In the genomic region with DNA sequence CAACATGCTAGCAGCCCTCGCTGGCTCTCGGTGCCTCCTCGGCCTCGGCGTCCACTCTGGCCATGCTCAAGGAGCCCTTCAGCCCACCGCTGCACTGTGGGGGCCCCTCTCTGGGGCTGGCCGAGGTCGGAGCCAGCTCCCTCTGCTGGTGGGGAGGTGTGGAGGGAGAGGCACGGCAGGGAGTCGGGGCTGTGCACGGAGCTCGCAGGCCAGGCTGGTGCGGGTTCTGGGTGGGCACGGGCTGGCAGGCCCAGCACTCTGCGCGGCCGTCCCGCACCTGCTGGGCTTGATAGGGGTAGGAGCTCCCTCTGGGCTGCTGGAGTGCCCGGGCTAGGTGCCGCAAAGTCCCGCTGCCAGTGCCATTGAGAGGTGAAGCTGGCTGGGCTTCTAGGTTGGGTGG, we compare ENCODE assay signal across 21 cellular contexts.
DNase-seq lines count a peak whose midpoint lies in the region; ATAC-seq, FAIRE-seq and TF ChIP-seq lines count a peak whose summit lies in the region.
"Had no signal": no experiment of that assay in that cellular context is flagged by ENCODE, and none has a peak within 500 bp of the region (broad histone marks: within the 10 kb centered on the region; RNA-seq: fewer than 3 reads in every experiment).

No MANE protein-coding gene starts in this region.

- intact Hi-C loops in MCF 10A (cut with micrococcal nuclease) (no loop called here), breast epithelium (cut with DNase I; ENCODE audit: low total_unique reads) (no loop called here)

- H3K36me3 Mint-ChIP-seq in MCF 10A (ENCODE audit: insufficient read depth, unreplicated experiment) (no peaks in the 10 kb centered on the region), WTC11 (peaks cover 13% of the 10 kb centered on the region)
- H3K36me3 Mint-ChIP-seq: CD8-positive, alpha-beta T cell had no signal

- TF ChIP-seq EP300 in neural cell (conservative IDR thresholded peaks at IDR 0.05; ENCODE audit: poor library complexity, severe bottlenecking), result no peak

- no peak for TF ChIP-seq POLR2A in breast epithelium (IDR thresholded peaks at IDR 0.05)

- POLR2A ChIA-PET in MCF 10A (lab: Yijun Ruan, JAX) (interaction anchor here (0.7 to 1.3 kb wide), 2 partner anchors 14 to 358 kb away, joined by 3 to 4 read pairs; no protein-coding TSS in a partner anchor), WTC11 (lab: Charles Lee) (no interaction called here)

- H3K36me3 ChIP-seq in breast epithelium, result no peaks in the 10 kb centered on the region
- no peaks in the 10 kb centered on the region for H3K36me3 ChIP-seq in neural cell (ENCODE audit: insufficient read depth, low read length)
- H3K36me3 ChIP-seq in smooth muscle cell (ENCODE audit: low read depth), result no peaks in the 10 kb centered on the region

- DNase-seq in MCF 10A (ENCODE audit: unreplicated experiment), result no peak
- DNase-seq in breast epithelium (ENCODE audit: low spot score in 2 of 2), result no peak
- DNase-seq in WTC11 (ENCODE audit: low spot score), result peak; percentile 11
- no peak for DNase-seq in HTR-8/SVneo (ENCODE audit: insufficient read length, low spot score)
- no peak for DNase-seq in smooth muscle cell (lab: John Stamatoyannopoulos, UW; ENCODE audit: unreplicated experiment)
- DNase-seq in NOMO-1 (lab: John Stamatoyannopoulos, UW; ENCODE audit: unreplicated experiment in 2 of 2), result no peak
- DNase-seq: 8988T; CD8-positive, alpha-beta T cell; DMS 273 treated with DMSO at 0.1 percent for 48 hours; DMS53; DND-41; GM23248; HCEC 1CT; KBM-7 had no signal

- H3K4me1 Mint-ChIP-seq in MCF 10A (ENCODE audit: insufficient read depth, unreplicated experiment) (no peaks in the 10 kb centered on the region), WTC11 (no peaks in the 10 kb centered on the region)

- H3K9me3 ChIP-seq in breast epithelium (peaks cover 0 to 5% of the 10 kb centered on the region in 2 donors), neural cell (ENCODE audit: low read length) (no peaks in the 10 kb centered on the region), smooth muscle cell (replicated peaks; ENCODE audit: low read depth) (no peaks in the 10 kb centered on the region)

- TF ChIP-seq CTCF in MCF 10A (IDR thresholded peaks at IDR 0.05; ENCODE audit: unreplicated experiment) (peak; percentile 7), breast epithelium (IDR thresholded peaks at IDR 0.05) (no peak), WTC11 (IDR thresholded peaks at IDR 0.05) (no peak), neural cell (IDR thresholded peaks at IDR 0.05; ENCODE audit: poor library complexity, severe bottlenecking) (no peak), smooth muscle cell (IDR thresholded peaks at IDR 0.05; ENCODE audit: borderline replicate concordance, insufficient read depth, poor library complexity, severe bottlenecking) (no peak)

- H3K9me2 ChIP-seq in neural cell (ENCODE audit: insufficient read depth, low read length), result no peaks in the 10 kb centered on the region

- no peak for ATAC-seq in WTC11
- ATAC-seq: CD8-positive, alpha-beta T cell had no signal

- H3K4me3 ChIP-seq in breast epithelium (no peak overlapping the region), neural cell (ENCODE audit: low read length) (no peak overlapping the region), smooth muscle cell (no peak overlapping the region)
- H3K4me3 ChIP-seq: BLaER1, GM23248 had no signal

- no peaks in the 10 kb centered on the region for H3K4me1 ChIP-seq in breast epithelium
- no peaks in the 10 kb centered on the region for H3K4me1 ChIP-seq in smooth muscle cell (ENCODE audit: low read depth)

- H3K27me3 Mint-ChIP-seq in MCF 10A (ENCODE audit: insufficient read depth, unreplicated experiment) (no peaks in the 10 kb centered on the region), WTC11 (ENCODE audit: low read depth) (no peaks in the 10 kb centered on the region)

- H3K9ac ChIP-seq in neural cell (ENCODE audit: low read length) (peak overlapping the region; percentile 10), smooth muscle cell (ENCODE audit: low read depth) (no peak overlapping the region)
- H3K9ac ChIP-seq: BLaER1, GM23248 had no signal

- WGBS in smooth muscle cell (ENCODE audit: low lambda C conversion rate), result 95% methylated on average over 21 of the region's 21 CpGs

- no peaks in the 10 kb centered on the region for H3K27me3 ChIP-seq in breast epithelium
- H3K27me3 ChIP-seq in neural cell (ENCODE audit: insufficient read depth, low read depth, low read length), result no peaks in the 10 kb centered on the region
- H3K27me3 ChIP-seq in smooth muscle cell (ENCODE audit: low read depth), result no peaks in the 10 kb centered on the region
- H3K27me3 ChIP-seq: BLaER1 had no signal

- H3K4me2 ChIP-seq in neural cell (ENCODE audit: low read length) (no peak overlapping the region), smooth muscle cell (no peak overlapping the region)

- H2AFZ ChIP-seq in neural cell (ENCODE audit: low read depth, low read length), result no peak overlapping the region
- no peak overlapping the region for H2AFZ ChIP-seq in smooth muscle cell (ENCODE audit: low read depth)
- H2AFZ ChIP-seq: GM23248 had no signal

- H3K27ac ChIP-seq in breast epithelium, result no peak overlapping the region
- peak overlapping the region; percentile 85 for H3K27ac ChIP-seq in neural cell (ENCODE audit: low read length)
- no peak overlapping the region for H3K27ac ChIP-seq in smooth muscle cell (ENCODE audit: low read depth)
- H3K27ac ChIP-seq: GM23248, HL-60 had no signal

- H3K79me2 ChIP-seq in neural cell (replicated peaks; ENCODE audit: insufficient read depth, low read length), result no peaks in the 10 kb centered on the region
- no peaks in the 10 kb centered on the region for H3K79me2 ChIP-seq in smooth muscle cell (ENCODE audit: low read depth)

- no peak overlapping the region for H3K27ac Mint-ChIP-seq in MCF 10A (ENCODE audit: low read depth, unreplicated experiment)
- no peak overlapping the region for H3K27ac Mint-ChIP-seq in WTC11
- H3K27ac Mint-ChIP-seq: CD8-positive, alpha-beta T cell; IgD-negative memory B cell had no signal

- no peaks in the 10 kb centered on the region for H4K20me1 ChIP-seq in neural cell (ENCODE audit: insufficient read depth)
- H4K20me1 ChIP-seq in smooth muscle cell (ENCODE audit: low read depth), result no peaks in the 10 kb centered on the region
- H4K20me1 ChIP-seq: BLaER1 had no signal

- no peak for TF ChIP-seq RAD21 in neural cell (conservative IDR thresholded peaks at IDR 0.05)

- H3K4me3 Mint-ChIP-seq in MCF 10A (ENCODE audit: unreplicated experiment) (no peak overlapping the region), WTC11 (no peak overlapping the region)
- H3K4me3 Mint-ChIP-seq: CD8-positive, alpha-beta T cell; IgD-negative memory B cell had no signal

- H3K9me3 Mint-ChIP-seq in MCF 10A (ENCODE audit: unreplicated experiment), result peaks cover 4% of the 10 kb centered on the region
- peaks cover 28% of the 10 kb centered on the region for H3K9me3 Mint-ChIP-seq in WTC11
- H3K9me3 Mint-ChIP-seq: CD8-positive, alpha-beta T cell had no signal

- BruUV-seq in MCF 10A (replicated peaks; lab: Mats Ljungman, UMichigan), result no TSS peak

- CTCF ChIA-PET in MCF 10A (lab: Yijun Ruan, JAX), result interaction anchor here (0.9 to 1.0 kb wide), 3 partner anchors 9 to 97 kb away, joined by 3 to 4 read pairs (median 4); no protein-coding TSS in a partner anchor
- CTCF ChIA-PET in WTC11 (lab: Charles Lee), result interaction anchor here (0.6 kb wide), 1 partner anchor 90 kb away, joined by 4 read pairs; no protein-coding TSS in a partner anchor

- no peaks in the 10 kb centered on the region for H3F3A ChIP-seq in neural cell (ENCODE audit: insufficient read depth, low read length, poor library complexity, severe bottlenecking)
- H3F3A ChIP-seq in smooth muscle cell (ENCODE audit: low read depth), result no peaks in the 10 kb centered on the region

- FAIRE-seq in HTR-8/SVneo (lab: Jason Lieb, UNC), result no peak
- FAIRE-seq: G401.6, GM12891, GM19239 had no signal

TF ChIP-seq in WTC11, 78 proteins besides CTCF, POLR2A, EP300 and RAD21 (continues in another document):
- TF ChIP-seq GTF2I (CRISPR knock-in tag; conservative IDR thresholded peaks at IDR 0.05), result no peak
- TF ChIP-seq SOX15 (CRISPR knock-in tag; IDR thresholded peaks at IDR 0.05), result no peak
- TF ChIP-seq, protein P1, sequence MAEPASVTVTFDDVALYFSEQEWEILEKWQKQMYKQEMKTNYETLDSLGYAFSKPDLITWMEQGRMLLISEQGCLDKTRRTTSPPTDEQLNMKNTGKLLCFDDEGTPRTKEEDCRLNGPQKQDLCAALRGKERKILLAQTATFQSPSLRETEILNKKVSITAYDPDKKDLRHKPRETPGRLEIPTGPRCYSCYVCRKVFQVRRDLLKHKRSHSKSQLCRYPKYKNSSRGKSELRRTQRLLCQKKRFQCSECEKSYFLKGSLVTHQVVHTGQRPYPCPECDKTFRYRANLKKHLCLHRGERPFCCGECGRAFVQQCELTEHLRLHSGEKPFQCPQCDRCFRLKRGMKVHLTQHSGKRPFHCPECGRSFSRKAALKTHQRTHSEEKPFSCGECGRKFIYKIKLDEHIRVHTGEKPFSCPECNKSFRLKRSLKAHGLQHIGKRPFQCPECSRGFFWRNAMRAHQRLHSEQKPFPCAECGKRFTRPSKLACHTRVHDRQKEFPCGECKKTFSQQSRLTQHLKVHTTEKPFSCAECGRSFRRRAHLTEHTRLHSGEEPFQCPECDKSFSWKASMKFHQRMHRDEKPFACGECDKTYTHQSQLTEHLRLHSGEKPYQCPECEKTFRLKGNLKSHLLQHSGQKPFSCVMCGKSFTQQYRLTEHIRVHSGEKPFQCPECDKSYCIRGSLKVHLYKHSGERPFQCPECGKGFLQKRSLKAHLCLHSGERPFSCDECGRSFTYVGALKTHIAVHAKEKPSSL (CRISPR knock-in tag; conservative IDR thresholded peaks at IDR 0.05), result no peak
- TF ChIP-seq TP53 (CRISPR knock-in tag; IDR thresholded peaks at IDR 0.05), result no peak
